ENCODE assay signal across 8 cellular contexts in genomic region chr16:75108792-75109731, GRCh38. TPM values are rescaled to one million over a fixed set of nuclear protein-coding genes. Genes with fewer than 3 reads are reported as not detected.
A peak's percentile ranks its signal among the peaks of the same experiment; 100 is the strongest.
DNase-seq lines count a peak whose midpoint lies in the region; ATAC-seq, FAIRE-seq and TF ChIP-seq lines count a peak whose summit lies in the region.

No MANE protein-coding gene starts in this region.

- peaks cover 53% of the 10 kb centered on the region for H3K4me1 Mint-ChIP-seq in activated T-helper 2 cell treated with anti-CD3 and anti-CD28 coated beads, Interferon-gamma antibody, Interleukin-2, Interleukin-4, amounts not matched to agents 10 μg/mL and 5 μg/mL and 100 μg/mL, durations not matched to agents 14 hours and 24 hours and 36 hours (ENCODE audit: low read depth)

- H3K9me3 ChIP-seq in BLaER1 treated with 17β-estradiol and CSF1 and Interleukin-3, amounts not matched to agents 10 nM and 100 nM (replicated peaks in 1 of 11) = no peaks in the 10 kb centered on the region
- no peaks in the 10 kb centered on the region for H3K9me3 ChIP-seq in pancreas
- no peaks in the 10 kb centered on the region for H3K9me3 ChIP-seq in thoracic aorta

- peak; percentile 98 for DNase-seq in RPMI7951 (ENCODE audit: low read depth)
- peak; percentile 29 for DNase-seq in activated T-helper 2 cell treated with anti-CD3 and anti-CD28 coated beads, Interferon-gamma antibody, Interleukin-2, Interleukin-4, amounts not matched to agents 10 μg/mL and 5 μg/mL and 100 μg/mL, durations not matched to agents 14 hours and 24 hours and 36 hours (ENCODE audit: low spot score)
- DNase-seq in fibroblast of the aortic adventitia (ENCODE audit: low read depth) = peak; percentile 88
- peak; percentile 89 to 98 (median 95) for DNase-seq in pancreas
- peak; percentile 85 for DNase-seq in thoracic aorta (ENCODE audit: low spot score)
- DNase-seq in NK-92 treated with Interleukin-12 subunit alpha and Interleukin-12 subunit beta, amount 100 ng/mL, for 24 hours (lab: John Stamatoyannopoulos, UW) = no peak

- ATAC-seq in HG02678 (IDR thresholded peaks at IDR 0.05; ENCODE audit: unreplicated experiment) (peak; percentile 40), pancreas (peak; percentile 78 to 84 (median 81)), thoracic aorta (ENCODE audit: insufficient number of reproducible peaks, low FRiP score, low read depth) (peak; percentile 67)

- H3K9me3 Mint-ChIP-seq in activated T-helper 2 cell treated with anti-CD3 and anti-CD28 coated beads, Interferon-gamma antibody, Interleukin-2, Interleukin-4, amounts not matched to agents 10 μg/mL and 5 μg/mL and 100 μg/mL, durations not matched to agents 14 hours and 24 hours and 36 hours = peaks cover 4% of the 10 kb centered on the region

- H3K4me3 ChIP-seq in BLaER1 treated with 17β-estradiol and CSF1 and Interleukin-3, amounts not matched to agents 10 nM and 100 nM = peak overlapping the region; percentile 18 to 62 (median 54)
- no peak overlapping the region for H3K4me3 ChIP-seq in fibroblast of the aortic adventitia (ENCODE audit: low read depth, low read length)
- H3K4me3 ChIP-seq in pancreas = no peak overlapping the region
- peak overlapping the region; percentile 57 for H3K4me3 ChIP-seq in thoracic aorta

- no peak for TF ChIP-seq CTCF in fibroblast of the aortic adventitia (IDR thresholded peaks at IDR 0.05; ENCODE audit: insufficient read depth, low read length)
- TF ChIP-seq CTCF in pancreas (IDR thresholded peaks at IDR 0.05) = no peak
- TF ChIP-seq CTCF in thoracic aorta (IDR thresholded peaks at IDR 0.05) = no peak

- peaks cover 0 to 19% (median 0%) of the 10 kb centered on the region in 11 experiments; a peak in 6 of 22 replicates for H3K27me3 ChIP-seq in BLaER1 treated with 17β-estradiol and CSF1 and Interleukin-3, amounts not matched to agents 10 nM and 100 nM
- H3K27me3 ChIP-seq in pancreas (no peaks in the 10 kb centered on the region), thoracic aorta (replicated peaks; ENCODE audit: insufficient read depth) (no peaks in the 10 kb centered on the region)

- peak overlapping the region; percentile 64 for H3K4me3 Mint-ChIP-seq in activated T-helper 2 cell treated with anti-CD3 and anti-CD28 coated beads, Interferon-gamma antibody, Interleukin-2, Interleukin-4, amounts not matched to agents 10 μg/mL and 5 μg/mL and 100 μg/mL, durations not matched to agents 14 hours and 24 hours and 36 hours (ENCODE audit: low read depth)

- FAIRE-seq in pancreas (lab: Jason Lieb, UNC) = no peak

- no peaks in the 10 kb centered on the region for H3K27me3 Mint-ChIP-seq in activated T-helper 2 cell treated with anti-CD3 and anti-CD28 coated beads, Interferon-gamma antibody, Interleukin-2, Interleukin-4, amounts not matched to agents 10 μg/mL and 5 μg/mL and 100 μg/mL, durations not matched to agents 14 hours and 24 hours and 36 hours (ENCODE audit: low read depth)

- peaks cover 89 to 98% (median 95%) of the 10 kb centered on the region in 10 experiments for H3K4me1 ChIP-seq in BLaER1 treated with 17β-estradiol and CSF1 and Interleukin-3, amounts not matched to agents 10 nM and 100 nM
- peaks cover 19 to 33% (median 31%) of the 10 kb centered on the region in 3 donors for H3K4me1 ChIP-seq in pancreas
- peaks cover 25 to 43% of the 10 kb centered on the region in 2 donors for H3K4me1 ChIP-seq in thoracic aorta (ENCODE audit: control insufficient read depth in 1 of 2, low read depth in 2 of 2)

- H3K4me2 ChIP-seq in BLaER1 treated with 17β-estradiol and CSF1 and Interleukin-3, amounts not matched to agents 10 nM and 100 nM = peak overlapping the region; percentile 93 to 99 (median 96)

- peak overlapping the region; percentile 38 to 99 (median 95) for H3K27ac ChIP-seq in BLaER1 treated with 17β-estradiol and CSF1 and Interleukin-3, amounts not matched to agents 10 nM and 100 nM
- peak overlapping the region; percentile 37 to 67 (median 62) for H3K27ac ChIP-seq in pancreas
- H3K27ac ChIP-seq in thoracic aorta = peak overlapping the region; percentile 86 to 93

- intact Hi-C loops in activated T-helper 2 cell treated with anti-CD3 and anti-CD28 coated beads, Interferon-gamma antibody, Interleukin-2, Interleukin-4, amounts not matched to agents 10 μg/mL and 5 μg/mL and 100 μg/mL, durations not matched to agents 14 hours and 24 hours and 36 hours (cut with micrococcal nuclease) = loop anchor here (1.0 kb wide), 2 partner anchors 34 to 39 kb away; partner anchors contain the start of gene ZFP1
- intact Hi-C loops in pancreas (cut with DNase I) = no loop called here

- peaks cover 0 to 38% (median 17%) of the 10 kb centered on the region in 11 experiments; a peak in 8 of 22 replicates for H4K20me1 ChIP-seq in BLaER1 treated with 17β-estradiol and CSF1 and Interleukin-3, amounts not matched to agents 10 nM and 100 nM

- H3K36me3 ChIP-seq in BLaER1 treated with 17β-estradiol and CSF1 and Interleukin-3, amounts not matched to agents 10 nM and 100 nM = peaks cover 0 to 18% (median 7%) of the 10 kb centered on the region in 11 experiments; a peak in 7 of 22 replicates
- H3K36me3 ChIP-seq in pancreas (no peaks in the 10 kb centered on the region), thoracic aorta (no peaks in the 10 kb centered on the region)

- peaks cover 32% of the 10 kb centered on the region for H3K36me3 Mint-ChIP-seq in activated T-helper 2 cell treated with anti-CD3 and anti-CD28 coated beads, Interferon-gamma antibody, Interleukin-2, Interleukin-4, amounts not matched to agents 10 μg/mL and 5 μg/mL and 100 μg/mL, durations not matched to agents 14 hours and 24 hours and 36 hours (ENCODE audit: low read depth)

- peak overlapping the region; percentile 85 for H3K27ac Mint-ChIP-seq in activated T-helper 2 cell treated with anti-CD3 and anti-CD28 coated beads, Interferon-gamma antibody, Interleukin-2, Interleukin-4, amounts not matched to agents 10 μg/mL and 5 μg/mL and 100 μg/mL, durations not matched to agents 14 hours and 24 hours and 36 hours

- peak overlapping the region; percentile 65 to 91 (median 85) for H3K9ac ChIP-seq in BLaER1 treated with 17β-estradiol and CSF1 and Interleukin-3, amounts not matched to agents 10 nM and 100 nM

- WGBS in pancreas, 2 donors = 20 to 25% methylated on average over 27 of the region's 27 CpGs

RNA-seq across cellular contexts. Expression of gene LDHD, which starts 7.5 kb away (rescaled TPM):
- 0.68 and 0.96 TPM in 2 replicates for total RNA-seq in RPMI7951 (2014; rRNA removed; shearing (Covaris generic))
- 0.41 TPM in 1 of 2 replicates, not detected in the other for total RNA-seq in activated T-helper 2 cell treated with anti-CD3 and anti-CD28 coated beads, Interferon-gamma antibody, Interleukin-2, Interleukin-4, amounts not matched to agents 10 μg/mL and 5 μg/mL and 100 μg/mL, durations not matched to agents 14 hours and 24 hours and 36 hours
- total RNA-seq in fibroblast of the aortic adventitia (ENCODE audit: low replicate concordance) (0.18 and 2.9 TPM in 2 replicates), pancreas (10 to 100 TPM in 2 of 6 donors, 1 to 10 TPM in 4; 6.9 to 12.2 (median 8.6) TPM), thoracic aorta (10 to 100 TPM in 1 of 2 donors, 1 to 10 TPM in 1; 7.2 to 14.1 TPM)
- 10 to 100 TPM; 15.8 to 20.3 TPM for polyA plus RNA-seq in pancreas

RNA-seq across cellular contexts. Expression of gene ZFP1, which starts 39.3 kb away (rescaled TPM):
- 17.2 and 21.3 TPM in 2 replicates for total RNA-seq in RPMI7951 (2014; rRNA removed; shearing (Covaris generic))
- 11.2 and 14.0 TPM in 2 replicates for total RNA-seq in activated T-helper 2 cell treated with anti-CD3 and anti-CD28 coated beads, Interferon-gamma antibody, Interleukin-2, Interleukin-4, amounts not matched to agents 10 μg/mL and 5 μg/mL and 100 μg/mL, durations not matched to agents 14 hours and 24 hours and 36 hours
- total RNA-seq in fibroblast of the aortic adventitia (ENCODE audit: low replicate concordance) = 9.2 and 16.2 TPM in 2 replicates
- 1 to 10 TPM; 1.9 to 4.2 (median 3.3) TPM for total RNA-seq in pancreas
- polyA plus RNA-seq in pancreas = 1 to 10 TPM; 1.8 to 3.3 TPM
- total RNA-seq in thoracic aorta = 10 to 100 TPM in 1 of 2 donors, 1 to 10 TPM in 1; 8.1 to 14.6 TPM

Comparison
In these comparisons a context has a peak if more than half of its experiments do, and no peak if none do; other contexts are left out.
1. H3K4me3 ChIP-seq: peak in BLaER1 treated with 17β-estradiol and CSF1 and Interleukin-3, amounts not matched to agents 10 nM and 100 nM (10 of 10) and thoracic aorta (single experiment); none in fibroblast of the aortic adventitia (single experiment) and pancreas (0 of 4).
2. Peak in every context shown above with its lines, with median percentiles within 50 percentile points of each other: H3K27ac ChIP-seq and ATAC-seq.